9 cellular contexts compared by ENCODE assay signal in genomic region chr1:231192620-231193163, GRCh38. TPM values are rescaled to one million over a fixed set of nuclear protein-coding genes. Genes with fewer than 3 reads are reported as not detected.
DNase-seq lines count a peak whose midpoint lies in the region; ATAC-seq and TF ChIP-seq lines count a peak whose summit lies in the region.
"Had no signal": no experiment of that assay in that cellular context is flagged by ENCODE, and none has a peak within 500 bp of the region (broad histone marks: within the 10 kb centered on the region; RNA-seq: fewer than 3 reads in every experiment).

No MANE protein-coding gene starts in this region.

- H3K9me3 Mint-ChIP-seq in brain: peaks cover 3 to 18% (median 14%) of the 10 kb centered on the region in 5 experiments

- peak; percentile 27 for DNase-seq in DMS53 (lab: John Stamatoyannopoulos, UW)
- DNase-seq in DMS53 treated with DMSO at 0.1 percent for 48 hours (lab: John Stamatoyannopoulos, UW; ENCODE audit: unreplicated experiment): no peak
- DNase-seq in left lung: peak in 1 of 2 donors; percentile 73
- DNase-seq in upper lobe of right lung: peak; percentile 81
- DNase-seq in amniotic stem cell (lab: John Stamatoyannopoulos, UW): no peak
- DNase-seq in stimulated activated CD4-positive, alpha-beta T cell treated with anti-CD3 and anti-CD28 coated beads, Interleukin-2, amount 100 ng/mL, for 24 hours: no peak
- DNase-seq in RKO (ENCODE audit: low spot score): no peak

- peaks cover 25% of the 10 kb centered on the region for H3K4me1 Mint-ChIP-seq in brain

- peaks cover 24% of the 10 kb centered on the region for H3K36me3 Mint-ChIP-seq in brain

- H3K9me3 ChIP-seq in left lung (peaks cover 0 to 4% of the 10 kb centered on the region in 2 donors), upper lobe of right lung (no peaks in the 10 kb centered on the region)

- H3K27ac ChIP-seq in left lung (no peak overlapping the region), upper lobe of right lung (no peak overlapping the region)

- peak overlapping the region in 4 of 5 experiments; percentile 74 to 84 (median 77) for H3K27ac Mint-ChIP-seq in brain

- peaks cover 0 to 7% of the 10 kb centered on the region in 2 donors for H3K27me3 ChIP-seq in left lung
- H3K27me3 ChIP-seq in upper lobe of right lung: no peaks in the 10 kb centered on the region

- H3K36me3 ChIP-seq in left lung: no peaks in the 10 kb centered on the region
- H3K36me3 ChIP-seq in upper lobe of right lung: no peaks in the 10 kb centered on the region

- peaks cover 7% of the 10 kb centered on the region for H3K27me3 Mint-ChIP-seq in brain

- ATAC-seq in left lung (peak; percentile 88), upper lobe of right lung (peak; percentile 80)
- ATAC-seq: GM12878 had no signal

- intact Hi-C loops in left lung (cut with DNase I): no loop called here
- intact Hi-C loops in upper lobe of right lung (cut with DNase I): no loop called here

- H3K4me3 ChIP-seq in left lung (no peak overlapping the region), upper lobe of right lung (no peak overlapping the region)
- H3K4me3 ChIP-seq: GM12878 had no signal

- TF ChIP-seq CTCF in brain (conservative IDR thresholded peaks at IDR 0.05) (no peak), left lung (IDR thresholded peaks at IDR 0.05) (no peak), upper lobe of right lung (IDR thresholded peaks at IDR 0.05) (no peak)

- H3K4me3 Mint-ChIP-seq in brain: no peak overlapping the region

- H3K4me1 ChIP-seq in left lung (peaks cover 6 to 8% of the 10 kb centered on the region in 2 donors), upper lobe of right lung (peaks cover 5% of the 10 kb centered on the region)

RNA-seq across cellular contexts. Expression of gene TRIM67, which starts 30.8 kb away (rescaled TPM):
- 1.9 TPM for polyA plus RNA-seq in brain (ENCODE audit: insufficient read depth, low read depth, low replicate concordance)
- total RNA-seq in left lung: under 1 TPM in 1 of 2 donors, not detected in 1; 0.06 TPM
- total RNA-seq in upper lobe of right lung: not detected
- total RNA-seq: GM12878 had no signal

RNA-seq across cellular contexts. Expression of gene GNPAT, which starts 48.3 kb away (rescaled TPM):
- polyA plus RNA-seq in brain (ENCODE audit: insufficient read depth, low read depth, low replicate concordance): 47.0 TPM
- total RNA-seq in left lung (10 to 100 TPM; 35.1 to 40.6 TPM), upper lobe of right lung (34.5 TPM)

Comparison
In these comparisons a context has a peak if more than half of its experiments do, and no peak if none do; other contexts are left out.
1. DNase-seq: peak in DMS53 (single experiment) and upper lobe of right lung (single experiment); none in DMS53 treated with DMSO at 0.1 percent for 48 hours (single experiment), amniotic stem cell (single experiment), stimulated activated CD4-positive, alpha-beta T cell treated with anti-CD3 and anti-CD28 coated beads, Interleukin-2, amount 100 ng/mL, for 24 hours (0 of 2) and RKO (single experiment).